1 cellular context compared by ENCODE assay signal in the genomic region with DNA sequence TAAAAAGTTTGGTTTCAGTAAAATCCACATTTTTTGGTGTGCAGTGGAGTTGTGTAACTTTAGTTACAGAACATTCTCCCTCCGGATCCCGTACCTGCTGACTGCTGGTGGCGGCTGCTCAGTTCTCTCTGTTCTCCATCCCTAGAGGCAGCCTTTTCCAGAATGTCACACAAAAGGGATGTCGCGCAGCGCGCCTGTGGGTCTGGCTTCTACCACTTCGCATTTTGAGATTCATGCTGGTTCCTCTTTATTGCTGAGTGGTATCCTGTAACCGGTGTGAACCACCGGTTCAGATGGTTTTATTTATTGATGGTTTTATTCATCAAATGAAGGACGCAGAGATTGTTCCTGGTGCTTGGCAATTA.
TF ChIP-seq lines count a peak whose summit lies in the region.

No MANE protein-coding gene starts in this region.

TF ChIP-seq in GM12878, 131 proteins besides CTCF, POLR2A, EP300 and RAD21:
- TF ChIP-seq JUNB (IDR thresholded peaks at IDR 0.05) (no peak), JUND (IDR thresholded peaks at IDR 0.05; ENCODE audit: low read depth, low read length) (no peak), CHD2 (IDR thresholded peaks at IDR 0.05; ENCODE audit: borderline replicate concordance, low read depth, low read length) (no peak), ZZZ3 (IDR thresholded peaks at IDR 0.05; ENCODE audit: control insufficient read depth, insufficient read length, low read depth) (no peak), HCFC1 (IDR thresholded peaks at IDR 0.05; ENCODE audit: low read length) (no peak), CBFB (IDR thresholded peaks at IDR 0.05; ENCODE audit: low read depth) (no peak), GABPA (IDR thresholded peaks at IDR 0.05; ENCODE audit: low read depth) (no peak), POLR2AphosphoS5 (IDR thresholded peaks at IDR 0.05; ENCODE audit: low read length) (no peak), ZNF622 (IDR thresholded peaks at IDR 0.05) (no peak), BHLHE40 (IDR thresholded peaks at IDR 0.05; ENCODE audit: borderline replicate concordance in 1 of 2, low read depth in 2 of 2, low read length in 1 of 2) (no peak), IKZF1 (conservative IDR thresholded peaks at IDR 0.05) (no peak)
- TF ChIP-seq, protein P1, sequence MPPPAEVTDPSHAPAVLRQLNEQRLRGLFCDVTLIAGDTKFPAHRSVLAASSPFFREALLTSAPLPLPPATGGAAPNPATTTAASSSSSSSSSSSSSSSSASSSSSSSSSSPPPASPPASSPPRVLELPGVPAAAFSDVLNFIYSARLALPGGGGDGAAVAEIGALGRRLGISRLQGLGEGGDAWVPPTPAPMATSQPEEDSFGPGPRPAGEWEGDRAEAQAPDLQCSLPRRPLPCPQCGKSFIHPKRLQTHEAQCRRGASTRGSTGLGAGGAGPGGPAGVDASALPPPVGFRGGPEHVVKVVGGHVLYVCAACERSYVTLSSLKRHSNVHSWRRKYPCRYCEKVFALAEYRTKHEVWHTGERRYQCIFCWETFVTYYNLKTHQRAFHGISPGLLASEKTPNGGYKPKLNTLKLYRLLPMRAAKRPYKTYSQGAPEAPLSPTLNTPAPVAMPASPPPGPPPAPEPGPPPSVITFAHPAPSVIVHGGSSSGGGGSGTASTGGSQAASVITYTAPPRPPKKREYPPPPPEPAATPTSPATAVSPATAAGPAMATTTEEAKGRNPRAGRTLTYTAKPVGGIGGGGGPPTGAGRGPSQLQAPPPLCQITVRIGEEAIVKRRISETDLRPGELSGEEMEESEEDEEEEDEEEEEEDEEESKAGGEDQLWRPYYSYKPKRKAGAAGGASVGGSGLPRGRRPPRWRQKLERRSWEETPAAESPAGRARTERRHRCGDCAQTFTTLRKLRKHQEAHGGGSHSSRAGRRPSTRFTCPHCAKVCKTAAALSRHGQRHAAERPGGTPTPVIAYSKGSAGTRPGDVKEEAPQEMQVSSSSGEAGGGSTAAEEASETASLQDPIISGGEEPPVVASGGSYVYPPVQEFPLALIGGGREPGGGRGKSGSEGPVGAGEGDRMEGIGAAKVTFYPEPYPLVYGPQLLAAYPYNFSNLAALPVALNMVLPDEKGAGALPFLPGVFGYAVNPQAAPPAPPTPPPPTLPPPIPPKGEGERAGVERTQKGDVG (CRISPR knock-in tag; IDR thresholded peaks at IDR 0.05) = no peak
- TF ChIP-seq, protein P2, sequence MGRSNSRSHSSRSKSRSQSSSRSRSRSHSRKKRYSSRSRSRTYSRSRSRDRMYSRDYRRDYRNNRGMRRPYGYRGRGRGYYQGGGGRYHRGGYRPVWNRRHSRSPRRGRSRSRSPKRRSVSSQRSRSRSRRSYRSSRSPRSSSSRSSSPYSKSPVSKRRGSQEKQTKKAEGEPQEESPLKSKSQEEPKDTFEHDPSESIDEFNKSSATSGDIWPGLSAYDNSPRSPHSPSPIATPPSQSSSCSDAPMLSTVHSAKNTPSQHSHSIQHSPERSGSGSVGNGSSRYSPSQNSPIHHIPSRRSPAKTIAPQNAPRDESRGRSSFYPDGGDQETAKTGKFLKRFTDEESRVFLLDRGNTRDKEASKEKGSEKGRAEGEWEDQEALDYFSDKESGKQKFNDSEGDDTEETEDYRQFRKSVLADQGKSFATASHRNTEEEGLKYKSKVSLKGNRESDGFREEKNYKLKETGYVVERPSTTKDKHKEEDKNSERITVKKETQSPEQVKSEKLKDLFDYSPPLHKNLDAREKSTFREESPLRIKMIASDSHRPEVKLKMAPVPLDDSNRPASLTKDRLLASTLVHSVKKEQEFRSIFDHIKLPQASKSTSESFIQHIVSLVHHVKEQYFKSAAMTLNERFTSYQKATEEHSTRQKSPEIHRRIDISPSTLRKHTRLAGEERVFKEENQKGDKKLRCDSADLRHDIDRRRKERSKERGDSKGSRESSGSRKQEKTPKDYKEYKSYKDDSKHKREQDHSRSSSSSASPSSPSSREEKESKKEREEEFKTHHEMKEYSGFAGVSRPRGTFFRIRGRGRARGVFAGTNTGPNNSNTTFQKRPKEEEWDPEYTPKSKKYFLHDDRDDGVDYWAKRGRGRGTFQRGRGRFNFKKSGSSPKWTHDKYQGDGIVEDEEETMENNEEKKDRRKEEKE (IDR thresholded peaks at IDR 0.05) = no peak
- TF ChIP-seq, protein P3, sequence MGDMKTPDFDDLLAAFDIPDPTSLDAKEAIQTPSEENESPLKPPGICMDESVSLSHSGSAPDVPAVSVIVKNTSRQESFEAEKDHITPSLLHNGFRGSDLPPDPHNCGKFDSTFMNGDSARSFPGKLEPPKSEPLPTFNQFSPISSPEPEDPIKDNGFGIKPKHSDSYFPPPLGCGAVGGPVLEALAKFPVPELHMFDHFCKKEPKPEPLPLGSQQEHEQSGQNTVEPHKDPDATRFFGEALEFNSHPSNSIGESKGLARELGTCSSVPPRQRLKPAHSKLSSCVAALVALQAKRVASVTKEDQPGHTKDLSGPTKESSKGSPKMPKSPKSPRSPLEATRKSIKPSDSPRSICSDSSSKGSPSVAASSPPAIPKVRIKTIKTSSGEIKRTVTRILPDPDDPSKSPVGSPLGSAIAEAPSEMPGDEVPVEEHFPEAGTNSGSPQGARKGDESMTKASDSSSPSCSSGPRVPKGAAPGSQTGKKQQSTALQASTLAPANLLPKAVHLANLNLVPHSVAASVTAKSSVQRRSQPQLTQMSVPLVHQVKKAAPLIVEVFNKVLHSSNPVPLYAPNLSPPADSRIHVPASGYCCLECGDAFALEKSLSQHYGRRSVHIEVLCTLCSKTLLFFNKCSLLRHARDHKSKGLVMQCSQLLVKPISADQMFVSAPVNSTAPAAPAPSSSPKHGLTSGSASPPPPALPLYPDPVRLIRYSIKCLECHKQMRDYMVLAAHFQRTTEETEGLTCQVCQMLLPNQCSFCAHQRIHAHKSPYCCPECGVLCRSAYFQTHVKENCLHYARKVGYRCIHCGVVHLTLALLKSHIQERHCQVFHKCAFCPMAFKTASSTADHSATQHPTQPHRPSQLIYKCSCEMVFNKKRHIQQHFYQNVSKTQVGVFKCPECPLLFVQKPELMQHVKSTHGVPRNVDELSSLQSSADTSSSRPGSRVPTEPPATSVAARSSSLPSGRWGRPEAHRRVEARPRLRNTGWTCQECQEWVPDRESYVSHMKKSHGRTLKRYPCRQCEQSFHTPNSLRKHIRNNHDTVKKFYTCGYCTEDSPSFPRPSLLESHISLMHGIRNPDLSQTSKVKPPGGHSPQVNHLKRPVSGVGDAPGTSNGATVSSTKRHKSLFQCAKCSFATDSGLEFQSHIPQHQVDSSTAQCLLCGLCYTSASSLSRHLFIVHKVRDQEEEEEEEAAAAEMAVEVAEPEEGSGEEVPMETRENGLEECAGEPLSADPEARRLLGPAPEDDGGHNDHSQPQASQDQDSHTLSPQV (IDR thresholded peaks at IDR 0.05) = no peak
- TF ChIP-seq, protein P4, sequence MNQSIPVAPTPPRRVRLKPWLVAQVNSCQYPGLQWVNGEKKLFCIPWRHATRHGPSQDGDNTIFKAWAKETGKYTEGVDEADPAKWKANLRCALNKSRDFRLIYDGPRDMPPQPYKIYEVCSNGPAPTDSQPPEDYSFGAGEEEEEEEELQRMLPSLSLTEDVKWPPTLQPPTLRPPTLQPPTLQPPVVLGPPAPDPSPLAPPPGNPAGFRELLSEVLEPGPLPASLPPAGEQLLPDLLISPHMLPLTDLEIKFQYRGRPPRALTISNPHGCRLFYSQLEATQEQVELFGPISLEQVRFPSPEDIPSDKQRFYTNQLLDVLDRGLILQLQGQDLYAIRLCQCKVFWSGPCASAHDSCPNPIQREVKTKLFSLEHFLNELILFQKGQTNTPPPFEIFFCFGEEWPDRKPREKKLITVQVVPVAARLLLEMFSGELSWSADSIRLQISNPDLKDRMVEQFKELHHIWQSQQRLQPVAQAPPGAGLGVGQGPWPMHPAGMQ (IDR thresholded peaks at IDR 0.05; ENCODE audit: borderline replicate concordance) = no peak
- TF ChIP-seq, protein P5, sequence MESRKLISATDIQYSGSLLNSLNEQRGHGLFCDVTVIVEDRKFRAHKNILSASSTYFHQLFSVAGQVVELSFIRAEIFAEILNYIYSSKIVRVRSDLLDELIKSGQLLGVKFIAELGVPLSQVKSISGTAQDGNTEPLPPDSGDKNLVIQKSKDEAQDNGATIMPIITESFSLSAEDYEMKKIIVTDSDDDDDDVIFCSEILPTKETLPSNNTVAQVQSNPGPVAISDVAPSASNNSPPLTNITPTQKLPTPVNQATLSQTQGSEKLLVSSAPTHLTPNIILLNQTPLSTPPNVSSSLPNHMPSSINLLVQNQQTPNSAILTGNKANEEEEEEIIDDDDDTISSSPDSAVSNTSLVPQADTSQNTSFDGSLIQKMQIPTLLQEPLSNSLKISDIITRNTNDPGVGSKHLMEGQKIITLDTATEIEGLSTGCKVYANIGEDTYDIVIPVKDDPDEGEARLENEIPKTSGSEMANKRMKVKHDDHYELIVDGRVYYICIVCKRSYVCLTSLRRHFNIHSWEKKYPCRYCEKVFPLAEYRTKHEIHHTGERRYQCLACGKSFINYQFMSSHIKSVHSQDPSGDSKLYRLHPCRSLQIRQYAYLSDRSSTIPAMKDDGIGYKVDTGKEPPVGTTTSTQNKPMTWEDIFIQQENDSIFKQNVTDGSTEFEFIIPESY (IDR thresholded peaks at IDR 0.05) = no peak
TF ChIP-seq in GM12878: peak in this region for 0.
